Comparison of ENCODE assay signal across 1 cellular context in the genomic region with DNA sequence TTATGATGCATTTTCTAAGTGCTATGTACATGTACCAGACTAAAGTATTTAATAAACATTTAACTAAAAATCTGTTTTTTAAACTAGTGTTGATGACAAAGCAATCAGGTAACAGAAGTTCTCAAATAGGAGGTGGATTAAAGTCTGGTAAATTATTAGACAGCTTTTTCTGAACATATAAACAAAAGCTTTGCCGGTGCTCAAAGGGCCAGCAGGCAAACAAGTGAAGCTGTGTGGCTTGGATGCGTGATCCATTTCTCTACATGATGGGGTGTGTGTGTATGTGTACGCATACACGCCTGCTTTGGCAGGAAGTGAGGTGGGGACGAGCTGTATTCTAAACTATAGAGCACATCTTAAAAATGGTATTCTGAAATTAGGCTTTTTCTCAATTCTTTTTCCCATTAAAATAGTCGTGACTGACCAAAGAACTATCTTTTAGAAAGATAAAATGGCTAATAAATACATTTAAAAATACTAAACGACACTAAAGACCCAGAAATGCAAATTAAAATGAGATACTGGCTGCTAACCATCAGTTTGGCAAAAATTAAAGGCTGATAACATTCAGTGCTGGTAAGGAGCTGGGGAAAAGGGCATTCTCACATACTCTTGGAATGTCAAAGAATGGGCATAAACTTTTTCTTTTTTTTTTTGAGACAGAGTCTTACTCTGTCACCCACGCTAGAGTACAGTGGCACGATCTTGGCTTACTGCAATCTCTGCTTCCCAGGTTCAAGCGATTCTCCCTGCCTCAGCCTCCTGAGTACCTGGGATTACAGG.
TF ChIP-seq lines count a peak whose summit lies in the region.

No MANE protein-coding gene starts in this region.

TF ChIP-seq in K562, 482 proteins besides CTCF, POLR2A, EP300 and RAD21:
- TF ChIP-seq, protein P1, sequence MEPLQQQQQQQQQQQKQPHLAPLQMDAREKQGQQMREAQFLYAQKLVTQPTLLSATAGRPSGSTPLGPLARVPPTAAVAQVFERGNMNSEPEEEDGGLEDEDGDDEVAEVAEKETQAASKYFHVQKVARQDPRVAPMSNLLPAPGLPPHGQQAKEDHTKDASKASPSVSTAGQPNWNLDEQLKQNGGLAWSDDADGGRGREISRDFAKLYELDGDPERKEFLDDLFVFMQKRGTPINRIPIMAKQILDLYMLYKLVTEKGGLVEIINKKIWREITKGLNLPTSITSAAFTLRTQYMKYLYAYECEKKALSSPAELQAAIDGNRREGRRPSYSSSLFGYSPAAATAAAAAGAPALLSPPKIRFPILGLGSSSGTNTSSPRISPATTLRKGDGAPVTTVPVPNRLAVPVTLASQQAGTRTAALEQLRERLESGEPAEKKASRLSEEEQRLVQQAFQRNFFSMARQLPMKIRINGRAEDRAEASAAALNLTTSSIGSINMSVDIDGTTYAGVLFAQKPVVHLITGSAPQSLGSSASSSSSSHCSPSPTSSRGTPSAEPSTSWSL (CRISPR knock-in tag; IDR thresholded peaks at IDR 0.05; ENCODE audit: borderline replicate concordance) = no peak
- TF ChIP-seq TCF3 (CRISPR knock-in tag; IDR thresholded peaks at IDR 0.05) (no peak), ZNF184 (CRISPR knock-in tag; IDR thresholded peaks at IDR 0.05) (peak; percentile 21; the same call in 1 of the 2 replicates), ZNF668 (CRISPR knock-in tag; IDR thresholded peaks at IDR 0.05) (no peak), SNRNP70 (optimal IDR thresholded peaks at IDR 0.05; ENCODE audit: low read depth, low read length) (no peak), RBM25 (IDR thresholded peaks at IDR 0.05; ENCODE audit: low read depth, low read length, severe bottlenecking) (no peak)
- TF ChIP-seq, protein P2, sequence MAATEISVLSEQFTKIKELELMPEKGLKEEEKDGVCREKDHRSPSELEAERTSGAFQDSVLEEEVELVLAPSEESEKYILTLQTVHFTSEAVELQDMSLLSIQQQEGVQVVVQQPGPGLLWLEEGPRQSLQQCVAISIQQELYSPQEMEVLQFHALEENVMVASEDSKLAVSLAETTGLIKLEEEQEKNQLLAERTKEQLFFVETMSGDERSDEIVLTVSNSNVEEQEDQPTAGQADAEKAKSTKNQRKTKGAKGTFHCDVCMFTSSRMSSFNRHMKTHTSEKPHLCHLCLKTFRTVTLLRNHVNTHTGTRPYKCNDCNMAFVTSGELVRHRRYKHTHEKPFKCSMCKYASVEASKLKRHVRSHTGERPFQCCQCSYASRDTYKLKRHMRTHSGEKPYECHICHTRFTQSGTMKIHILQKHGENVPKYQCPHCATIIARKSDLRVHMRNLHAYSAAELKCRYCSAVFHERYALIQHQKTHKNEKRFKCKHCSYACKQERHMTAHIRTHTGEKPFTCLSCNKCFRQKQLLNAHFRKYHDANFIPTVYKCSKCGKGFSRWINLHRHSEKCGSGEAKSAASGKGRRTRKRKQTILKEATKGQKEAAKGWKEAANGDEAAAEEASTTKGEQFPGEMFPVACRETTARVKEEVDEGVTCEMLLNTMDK (IDR thresholded peaks at IDR 0.05; ENCODE audit: borderline replicate concordance, insufficient read depth, low read depth, low read length, poor library complexity, severe bottlenecking) = no peak
- TF ChIP-seq, protein P3, sequence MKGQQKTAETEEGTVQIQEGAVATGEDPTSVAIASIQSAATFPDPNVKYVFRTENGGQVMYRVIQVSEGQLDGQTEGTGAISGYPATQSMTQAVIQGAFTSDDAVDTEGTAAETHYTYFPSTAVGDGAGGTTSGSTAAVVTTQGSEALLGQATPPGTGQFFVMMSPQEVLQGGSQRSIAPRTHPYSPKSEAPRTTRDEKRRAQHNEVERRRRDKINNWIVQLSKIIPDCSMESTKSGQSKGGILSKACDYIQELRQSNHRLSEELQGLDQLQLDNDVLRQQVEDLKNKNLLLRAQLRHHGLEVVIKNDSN (CRISPR knock-in tag; IDR thresholded peaks at IDR 0.05) = no peak
- TF ChIP-seq, protein P4, sequence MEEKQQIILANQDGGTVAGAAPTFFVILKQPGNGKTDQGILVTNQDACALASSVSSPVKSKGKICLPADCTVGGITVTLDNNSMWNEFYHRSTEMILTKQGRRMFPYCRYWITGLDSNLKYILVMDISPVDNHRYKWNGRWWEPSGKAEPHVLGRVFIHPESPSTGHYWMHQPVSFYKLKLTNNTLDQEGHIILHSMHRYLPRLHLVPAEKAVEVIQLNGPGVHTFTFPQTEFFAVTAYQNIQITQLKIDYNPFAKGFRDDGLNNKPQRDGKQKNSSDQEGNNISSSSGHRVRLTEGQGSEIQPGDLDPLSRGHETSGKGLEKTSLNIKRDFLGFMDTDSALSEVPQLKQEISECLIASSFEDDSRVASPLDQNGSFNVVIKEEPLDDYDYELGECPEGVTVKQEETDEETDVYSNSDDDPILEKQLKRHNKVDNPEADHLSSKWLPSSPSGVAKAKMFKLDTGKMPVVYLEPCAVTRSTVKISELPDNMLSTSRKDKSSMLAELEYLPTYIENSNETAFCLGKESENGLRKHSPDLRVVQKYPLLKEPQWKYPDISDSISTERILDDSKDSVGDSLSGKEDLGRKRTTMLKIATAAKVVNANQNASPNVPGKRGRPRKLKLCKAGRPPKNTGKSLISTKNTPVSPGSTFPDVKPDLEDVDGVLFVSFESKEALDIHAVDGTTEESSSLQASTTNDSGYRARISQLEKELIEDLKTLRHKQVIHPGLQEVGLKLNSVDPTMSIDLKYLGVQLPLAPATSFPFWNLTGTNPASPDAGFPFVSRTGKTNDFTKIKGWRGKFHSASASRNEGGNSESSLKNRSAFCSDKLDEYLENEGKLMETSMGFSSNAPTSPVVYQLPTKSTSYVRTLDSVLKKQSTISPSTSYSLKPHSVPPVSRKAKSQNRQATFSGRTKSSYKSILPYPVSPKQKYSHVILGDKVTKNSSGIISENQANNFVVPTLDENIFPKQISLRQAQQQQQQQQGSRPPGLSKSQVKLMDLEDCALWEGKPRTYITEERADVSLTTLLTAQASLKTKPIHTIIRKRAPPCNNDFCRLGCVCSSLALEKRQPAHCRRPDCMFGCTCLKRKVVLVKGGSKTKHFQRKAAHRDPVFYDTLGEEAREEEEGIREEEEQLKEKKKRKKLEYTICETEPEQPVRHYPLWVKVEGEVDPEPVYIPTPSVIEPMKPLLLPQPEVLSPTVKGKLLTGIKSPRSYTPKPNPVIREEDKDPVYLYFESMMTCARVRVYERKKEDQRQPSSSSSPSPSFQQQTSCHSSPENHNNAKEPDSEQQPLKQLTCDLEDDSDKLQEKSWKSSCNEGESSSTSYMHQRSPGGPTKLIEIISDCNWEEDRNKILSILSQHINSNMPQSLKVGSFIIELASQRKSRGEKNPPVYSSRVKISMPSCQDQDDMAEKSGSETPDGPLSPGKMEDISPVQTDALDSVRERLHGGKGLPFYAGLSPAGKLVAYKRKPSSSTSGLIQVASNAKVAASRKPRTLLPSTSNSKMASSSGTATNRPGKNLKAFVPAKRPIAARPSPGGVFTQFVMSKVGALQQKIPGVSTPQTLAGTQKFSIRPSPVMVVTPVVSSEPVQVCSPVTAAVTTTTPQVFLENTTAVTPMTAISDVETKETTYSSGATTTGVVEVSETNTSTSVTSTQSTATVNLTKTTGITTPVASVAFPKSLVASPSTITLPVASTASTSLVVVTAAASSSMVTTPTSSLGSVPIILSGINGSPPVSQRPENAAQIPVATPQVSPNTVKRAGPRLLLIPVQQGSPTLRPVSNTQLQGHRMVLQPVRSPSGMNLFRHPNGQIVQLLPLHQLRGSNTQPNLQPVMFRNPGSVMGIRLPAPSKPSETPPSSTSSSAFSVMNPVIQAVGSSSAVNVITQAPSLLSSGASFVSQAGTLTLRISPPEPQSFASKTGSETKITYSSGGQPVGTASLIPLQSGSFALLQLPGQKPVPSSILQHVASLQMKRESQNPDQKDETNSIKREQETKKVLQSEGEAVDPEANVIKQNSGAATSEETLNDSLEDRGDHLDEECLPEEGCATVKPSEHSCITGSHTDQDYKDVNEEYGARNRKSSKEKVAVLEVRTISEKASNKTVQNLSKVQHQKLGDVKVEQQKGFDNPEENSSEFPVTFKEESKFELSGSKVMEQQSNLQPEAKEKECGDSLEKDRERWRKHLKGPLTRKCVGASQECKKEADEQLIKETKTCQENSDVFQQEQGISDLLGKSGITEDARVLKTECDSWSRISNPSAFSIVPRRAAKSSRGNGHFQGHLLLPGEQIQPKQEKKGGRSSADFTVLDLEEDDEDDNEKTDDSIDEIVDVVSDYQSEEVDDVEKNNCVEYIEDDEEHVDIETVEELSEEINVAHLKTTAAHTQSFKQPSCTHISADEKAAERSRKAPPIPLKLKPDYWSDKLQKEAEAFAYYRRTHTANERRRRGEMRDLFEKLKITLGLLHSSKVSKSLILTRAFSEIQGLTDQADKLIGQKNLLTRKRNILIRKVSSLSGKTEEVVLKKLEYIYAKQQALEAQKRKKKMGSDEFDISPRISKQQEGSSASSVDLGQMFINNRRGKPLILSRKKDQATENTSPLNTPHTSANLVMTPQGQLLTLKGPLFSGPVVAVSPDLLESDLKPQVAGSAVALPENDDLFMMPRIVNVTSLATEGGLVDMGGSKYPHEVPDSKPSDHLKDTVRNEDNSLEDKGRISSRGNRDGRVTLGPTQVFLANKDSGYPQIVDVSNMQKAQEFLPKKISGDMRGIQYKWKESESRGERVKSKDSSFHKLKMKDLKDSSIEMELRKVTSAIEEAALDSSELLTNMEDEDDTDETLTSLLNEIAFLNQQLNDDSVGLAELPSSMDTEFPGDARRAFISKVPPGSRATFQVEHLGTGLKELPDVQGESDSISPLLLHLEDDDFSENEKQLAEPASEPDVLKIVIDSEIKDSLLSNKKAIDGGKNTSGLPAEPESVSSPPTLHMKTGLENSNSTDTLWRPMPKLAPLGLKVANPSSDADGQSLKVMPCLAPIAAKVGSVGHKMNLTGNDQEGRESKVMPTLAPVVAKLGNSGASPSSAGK (IDR thresholded peaks at IDR 0.05) = no peak
